ENCODE assay signal across 1 cellular context in the genomic region with DNA sequence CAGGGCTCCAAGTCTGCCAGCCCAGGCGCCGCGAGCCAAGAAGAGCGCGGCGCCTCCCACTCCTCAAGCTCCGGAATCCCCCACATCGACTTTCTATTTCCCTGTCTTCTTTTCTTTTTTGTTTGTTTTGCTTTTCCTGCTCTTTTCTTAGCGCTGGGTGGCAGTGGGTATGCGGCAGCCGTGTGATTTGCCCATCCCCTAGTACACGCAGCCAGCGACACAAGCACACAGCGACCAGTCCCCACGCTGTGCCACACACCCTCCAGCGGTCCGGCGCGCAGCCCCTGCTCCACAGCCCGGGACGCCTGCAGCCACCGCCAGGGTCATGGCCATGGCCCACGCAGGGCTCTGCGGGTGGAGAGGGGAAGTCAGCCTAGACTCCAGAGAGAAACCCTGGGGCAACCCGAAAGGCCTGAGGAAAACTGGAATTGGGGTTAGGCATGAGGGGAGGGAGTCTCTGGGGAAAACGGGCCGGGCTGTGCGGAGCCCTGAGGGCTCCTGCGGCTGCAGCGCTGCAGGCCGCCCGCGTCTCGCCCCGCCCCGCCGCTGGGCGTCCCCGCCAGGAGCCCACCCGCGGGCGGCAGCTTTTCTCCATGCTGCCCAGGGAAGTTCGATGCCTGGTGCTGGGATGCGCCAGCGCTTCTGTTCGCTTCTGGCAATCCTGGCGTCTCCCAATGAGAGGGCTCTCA.
A peak's percentile ranks its signal among the peaks of the same experiment; 100 is the strongest.
TF ChIP-seq lines count a peak whose summit lies in the region.

No MANE protein-coding gene starts in this region.

TF ChIP-seq in H1, 55 proteins besides CTCF, POLR2A, EP300 and RAD21 (continued from another document):
- peak; percentile 57 for TF ChIP-seq RNF2 (IDR thresholded peaks at IDR 0.05; ENCODE audit: borderline replicate concordance, low read depth, low read length, missing control alignments, poor library complexity, severe bottlenecking)
